In genomic region chr10:60369163-60369930, GRCh38 we compare ENCODE assay signal across 19 cellular contexts. TPM values are rescaled to one million over a fixed set of nuclear protein-coding genes. Genes with fewer than 3 reads are reported as not detected.
DNase-seq lines count a peak whose midpoint lies in the region; FAIRE-seq and TF ChIP-seq lines count a peak whose summit lies in the region.
"Had no signal": no experiment of that assay in that cellular context is flagged by ENCODE, and none has a peak within 500 bp of the region (broad histone marks: within the 10 kb centered on the region; RNA-seq: fewer than 3 reads in every experiment).

No MANE protein-coding gene starts in this region.

- no peak overlapping the region for H3K9ac ChIP-seq in trophoblast cell (ENCODE audit: low read length)
- H3K9ac ChIP-seq: BLaER1 treated with 17β-estradiol and CSF1 and Interleukin-3, amounts not matched to agents 10 nM and 100 nM had no signal

- H3K14ac ChIP-seq in trophoblast cell (ENCODE audit: low read length): no peak overlapping the region

- no peak overlapping the region for H4K8ac ChIP-seq in trophoblast cell (ENCODE audit: low read depth, low read length)

- WGBS in ovary, 3 donors: 66 to 78% (median 75%) methylated on average over 5 of the region's 5 CpGs
- no CpG with 5 or more reads among the region's 5 CpGs for WGBS in trophoblast cell (ENCODE audit: extremely low coverage, insufficient coverage, insufficient read length)

- peaks cover 100% of the 10 kb centered on the region for H3K79me2 ChIP-seq in DOHH2 (ENCODE audit: control insufficient read depth, low read length)
- H3K79me2 ChIP-seq in OCI-LY7 (ENCODE audit: insufficient read depth, low read depth, low read length): no peaks in the 10 kb centered on the region
- no peaks in the 10 kb centered on the region for H3K79me2 ChIP-seq in osteoblast (ENCODE audit: insufficient read depth, low read length)
- no peaks in the 10 kb centered on the region for H3K79me2 ChIP-seq in trophoblast cell (ENCODE audit: control insufficient read depth, insufficient read depth, low read length, poor library complexity)

- no peak overlapping the region for H3K18ac ChIP-seq in trophoblast cell (ENCODE audit: low read length)

- BruUV-seq in OCI-LY7 (replicated peaks; lab: Mats Ljungman, UMichigan): no TSS peak

- CTCF ChIA-PET in OCI-LY7 (lab: Charles Lee; ENCODE audit: unreplicated experiment): no interaction called here

- no peak overlapping the region for H4K12ac ChIP-seq in trophoblast cell (ENCODE audit: low read depth, low read length)

- H3K9me3 ChIP-seq in DOHH2 (ENCODE audit: control insufficient read depth, insufficient read depth, low read length) (no peaks in the 10 kb centered on the region), OCI-LY7 (ENCODE audit: low read length) (no peaks in the 10 kb centered on the region), osteoblast (ENCODE audit: low read depth, low read length) (no peaks in the 10 kb centered on the region), ovary (no peaks in the 10 kb centered on the region), trophoblast cell (ENCODE audit: insufficient read depth, low read depth, low read length) (no peaks in the 10 kb centered on the region), vagina (no peaks in the 10 kb centered on the region)
- H3K9me3 ChIP-seq: A549; BLaER1 treated with 17β-estradiol and CSF1 and Interleukin-3, amounts not matched to agents 10 nM and 100 nM; MG63 had no signal

- H3K4me2 ChIP-seq in DOHH2 (ENCODE audit: low read length) (peak overlapping the region; percentile 91), OCI-LY7 (ENCODE audit: low read length) (peak overlapping the region; percentile 14; the same call in 1 of the 2 replicates), osteoblast (ENCODE audit: insufficient read depth, low read length) (no peak overlapping the region), trophoblast cell (ENCODE audit: low read length) (no peak overlapping the region)
- H3K4me2 ChIP-seq: A549; BLaER1 treated with 17β-estradiol and CSF1 and Interleukin-3, amounts not matched to agents 10 nM and 100 nM had no signal

- POLR2A ChIA-PET in OCI-LY7 (lab: Charles Lee): interaction anchor here (0.9 kb wide), 1 partner anchor 14 kb away, joined by 3 read pairs; no protein-coding TSS in a partner anchor

- H2BK120ac ChIP-seq in trophoblast cell (ENCODE audit: insufficient read depth, low read length, poor library complexity): no peak overlapping the region

- peak; percentile 21 for FAIRE-seq in endometrium (lab: Jason Lieb, UNC)

- H3K9me2 ChIP-seq in DOHH2 (replicated peaks; ENCODE audit: control insufficient read depth, low read length): no peaks in the 10 kb centered on the region
- H3K9me2 ChIP-seq in OCI-LY7 (ENCODE audit: insufficient read depth, low read length): no peaks in the 10 kb centered on the region

- no peak for TF ChIP-seq POLR2A in ovary (IDR thresholded peaks at IDR 0.05)
- TF ChIP-seq POLR2A in vagina (IDR thresholded peaks at IDR 0.05): no peak

- H2AFZ ChIP-seq in OCI-LY7 (ENCODE audit: low read length): no peak overlapping the region
- peak overlapping the region; percentile 53 for H2AFZ ChIP-seq in osteoblast (ENCODE audit: low read length)
- no peak overlapping the region for H2AFZ ChIP-seq in trophoblast cell (ENCODE audit: insufficient read depth, low read length, poor library complexity)

- H3F3A ChIP-seq in DOHH2 (ENCODE audit: control insufficient read depth, insufficient read depth): peaks cover 32% of the 10 kb centered on the region

- no peak overlapping the region for H4K91ac ChIP-seq in trophoblast cell (ENCODE audit: low read depth, low read length)

- peaks cover 38% of the 10 kb centered on the region for H3K36me3 ChIP-seq in DOHH2 (ENCODE audit: control insufficient read depth, low read length)
- H3K36me3 ChIP-seq in OCI-LY7 (ENCODE audit: insufficient read depth, low read length): no peaks in the 10 kb centered on the region
- no peaks in the 10 kb centered on the region for H3K36me3 ChIP-seq in osteoblast (ENCODE audit: insufficient read depth, low read length)
- no peaks in the 10 kb centered on the region for H3K36me3 ChIP-seq in ovary
- no peaks in the 10 kb centered on the region for H3K36me3 ChIP-seq in trophoblast cell (ENCODE audit: control insufficient read depth in 1 of 2, insufficient read depth in 2 of 2, low read length in 2 of 2)
- H3K36me3 ChIP-seq in vagina: no peaks in the 10 kb centered on the region
- H3K36me3 ChIP-seq: BLaER1 treated with 17β-estradiol and CSF1 and Interleukin-3, amounts not matched to agents 10 nM and 100 nM; MG63 had no signal

- H3K27me3 ChIP-seq in DOHH2 (ENCODE audit: control insufficient read depth, low read length): no peaks in the 10 kb centered on the region
- H3K27me3 ChIP-seq in osteoblast (ENCODE audit: insufficient read depth, low read length): no peaks in the 10 kb centered on the region
- H3K27me3 ChIP-seq in ovary: no peaks in the 10 kb centered on the region
- no peaks in the 10 kb centered on the region for H3K27me3 ChIP-seq in trophoblast cell (ENCODE audit: insufficient read depth, low read length)
- no peaks in the 10 kb centered on the region for H3K27me3 ChIP-seq in vagina
- H3K27me3 ChIP-seq: BLaER1 treated with 17β-estradiol and CSF1 and Interleukin-3, amounts not matched to agents 10 nM and 100 nM; MG63 had no signal

- H3K79me1 ChIP-seq in trophoblast cell (ENCODE audit: low read length): no peaks in the 10 kb centered on the region

- H3K4me3 ChIP-seq in DOHH2 (ENCODE audit: low read length) (peak overlapping the region; percentile 76), OCI-LY7 (ENCODE audit: low read depth, low read length, poor library complexity, severe bottlenecking) (no peak overlapping the region), osteoblast (ENCODE audit: insufficient read depth, low read length) (no peak overlapping the region), ovary (no peak overlapping the region), trophoblast cell (ENCODE audit: low read depth, low read length) (no peak overlapping the region), vagina (no peak overlapping the region)
- H3K4me3 ChIP-seq: A549; BLaER1 treated with 17β-estradiol and CSF1 and Interleukin-3, amounts not matched to agents 10 nM and 100 nM; MG63 had no signal

- H3K27ac ChIP-seq in DOHH2 (ENCODE audit: low read depth, low read length) (peak overlapping the region; percentile 88), OCI-LY7 (ENCODE audit: low read depth, low read length, poor library complexity, severe bottlenecking) (no peak overlapping the region), osteoblast (ENCODE audit: low read depth, low read length) (no peak overlapping the region), ovary (no peak overlapping the region), trophoblast cell (ENCODE audit: low read depth, low read length) (no peak overlapping the region), vagina (no peak overlapping the region)
- H3K27ac ChIP-seq: A549; BLaER1 treated with 17β-estradiol and CSF1 and Interleukin-3, amounts not matched to agents 10 nM and 100 nM; RWPE1 had no signal

- no peak overlapping the region for H2BK5ac ChIP-seq in trophoblast cell (ENCODE audit: low read depth, low read length, poor library complexity)

- H3K4me1 ChIP-seq in DOHH2 (ENCODE audit: control insufficient read depth, low read length) (peaks cover 100% of the 10 kb centered on the region), OCI-LY7 (ENCODE audit: insufficient read depth, low read length, poor library complexity, severe bottlenecking) (no peaks in the 10 kb centered on the region), osteoblast (ENCODE audit: insufficient read depth, low read length) (peaks cover 7% of the 10 kb centered on the region), ovary (ENCODE audit: insufficient read depth) (peaks cover 2% of the 10 kb centered on the region), trophoblast cell (ENCODE audit: control insufficient read depth in 1 of 2, insufficient read depth in 2 of 2, low read length in 2 of 2) (no peaks in the 10 kb centered on the region), vagina (peaks cover 6% of the 10 kb centered on the region)
- H3K4me1 ChIP-seq: A549 had no signal

- no peak overlapping the region for H2AK5ac ChIP-seq in trophoblast cell (ENCODE audit: low read length)

- H3K4ac ChIP-seq in trophoblast cell (ENCODE audit: low read depth, low read length): no peak overlapping the region

- H3K23ac ChIP-seq in trophoblast cell (ENCODE audit: low read length): no peak overlapping the region

- no peak for DNase-seq in OCI-LY7 (ENCODE audit: low spot score)
- no peak for DNase-seq in osteoblast (ENCODE audit: insufficient read length, low spot score, missing footprints)
- no peak for DNase-seq in ovary
- no peak for DNase-seq in trophoblast cell
- DNase-seq in cerebellar nuclear complex (lab: John Stamatoyannopoulos, UW): no peak
- DNase-seq in vagina (ENCODE audit: extremely low spot score in 2 of 2): no peak
- DNase-seq: DMS 273 treated with DMSO at 0.1 percent for 48 hours, EL, H9, MG63, NCI-H1092, NCI-H1694, NCI-H345, NCI-H526 had no signal

- TF ChIP-seq EP300 in ovary (IDR thresholded peaks at IDR 0.05): no peak

- no peak overlapping the region for H2BK12ac ChIP-seq in trophoblast cell (ENCODE audit: low read length)

- H4K20me1 ChIP-seq in DOHH2 (ENCODE audit: control insufficient read depth, insufficient read depth, low read depth, low read length): no peaks in the 10 kb centered on the region
- no peaks in the 10 kb centered on the region for H4K20me1 ChIP-seq in OCI-LY7 (ENCODE audit: insufficient read depth, low read length)
- no peaks in the 10 kb centered on the region for H4K20me1 ChIP-seq in osteoblast (ENCODE audit: insufficient read depth, low read length)
- H4K20me1 ChIP-seq: BLaER1 treated with 17β-estradiol and CSF1 and Interleukin-3, amounts not matched to agents 10 nM and 100 nM had no signal

- intact Hi-C loops in OCI-LY7 (cut with micrococcal nuclease; ENCODE audit: unreplicated experiment) (no loop called here), ovary (cut with DNase I) (no loop called here), vagina (cut with DNase I) (no loop called here)

- TF ChIP-seq CTCF in DOHH2 (IDR thresholded peaks at IDR 0.05; ENCODE audit: low read depth, low read length, poor library complexity, severe bottlenecking): no peak
- TF ChIP-seq CTCF in OCI-LY7 (conservative IDR thresholded peaks at IDR 0.05; ENCODE audit: low read length): no peak
- no peak for TF ChIP-seq CTCF in osteoblast (IDR thresholded peaks at IDR 0.05; ENCODE audit: extremely low read depth, low read depth, low read length)
- no peak for TF ChIP-seq CTCF in ovary (IDR thresholded peaks at IDR 0.05)
- TF ChIP-seq CTCF in vagina (IDR thresholded peaks at IDR 0.05): no peak

RNA-seq across cellular contexts. Expression of gene ANK3, which starts 20.3 kb away (rescaled TPM):
- 0.13 and 2.8 TPM in 2 replicates for total RNA-seq in OCI-LY7 (2014; rRNA removed; shearing (Covaris generic))
- total RNA-seq in OCI-LY7 (2022) (0.49 and 0.94 TPM in 2 replicates), osteoblast (44.5 and 58.0 TPM in 2 replicates), ovary (10 to 100 TPM; 17.7 to 74.1 (median 36.5) TPM), vagina (65.3 TPM)
- 10 to 100 TPM; 11.4 to 19.3 TPM for polyA plus RNA-seq in ovary
- polyA plus RNA-seq in trophoblast cell (2013): 59.8 and 70.8 TPM in 2 replicates

Comparison
In these comparisons a context has a peak if more than half of its experiments do, and no peak if none do; other contexts are left out.
1. H3K4me2 ChIP-seq: peak in DOHH2 (single experiment) and OCI-LY7 (single experiment); none in osteoblast (single experiment) and trophoblast cell (single experiment).
2. RNA of gene ANK3, which starts 20.3 kb away (total RNA-seq): 65.3 TPM in vagina (single experiment), 44.5 to 58.0 TPM in osteoblast and 17.7 to 74.1 TPM in ovary; 0.13 to 2.8 TPM in OCI-LY7; every median in the first group is over 4 times any median in the second.